Comparison of ENCODE assay signal across 11 cellular contexts in genomic region chr12:121531356-121531750, GRCh38. TPM values are rescaled to one million over a fixed set of nuclear protein-coding genes. Genes with fewer than 3 reads are reported as not detected.
DNase-seq lines count a peak whose midpoint lies in the region; ATAC-seq and TF ChIP-seq lines count a peak whose summit lies in the region.
"Had no signal": no experiment of that assay in that cellular context is flagged by ENCODE, and none has a peak within 500 bp of the region (broad histone marks: within the 10 kb centered on the region; RNA-seq: fewer than 3 reads in every experiment).

No MANE protein-coding gene starts in this region.

- no peak for DNase-seq in activated CD4-positive, alpha-beta T cell treated with anti-CD3 and anti-CD28 coated beads, Interleukin-2, amount 10 ng/mL, durations not matched to agents 24 days and 14 days
- DNase-seq in activated CD4-positive, alpha-beta T cell treated with anti-CD3 and anti-CD28 coated beads, Interleukin-2, amount 50 U/mL, for 48 hours: no peak
- no peak for DNase-seq in activated naive CD8-positive, alpha-beta T cell treated with anti-CD3 and anti-CD28 coated beads, Interleukin-2, amount 50 U/mL, for 24 hours
- DNase-seq in nephron progenitor cell: no peak
- no peak for DNase-seq in effector CD8-positive, alpha-beta T cell (lab: John Stamatoyannopoulos, UW)
- DNase-seq in GM10248 (ENCODE audit: extremely low spot score): no peak
- DNase-seq in kidney tubule cell (ENCODE audit: low spot score): no peak
- DNase-seq: DMS153, PC-9, tibial artery had no signal

- no peak for ATAC-seq in activated naive CD8-positive, alpha-beta T cell treated with anti-CD3 and anti-CD28 coated beads, Interleukin-2, amount 50 U/mL, for 24 hours

- H3K36me3 ChIP-seq in HEK293 (ENCODE audit: control insufficient read depth in 2 of 2, insufficient read depth in 1 of 2, low read length in 2 of 2): peaks cover 4 to 35% of the 10 kb centered on the region in 2 experiments; a peak in 2 of 3 replicates

- H3K9me3 Mint-ChIP-seq in activated CD4-positive, alpha-beta T cell treated with anti-CD3 and anti-CD28 coated beads, Interleukin-2, amount 10 ng/mL, durations not matched to agents 24 days and 14 days: no peaks in the 10 kb centered on the region
- no peaks in the 10 kb centered on the region for H3K9me3 Mint-ChIP-seq in activated naive CD8-positive, alpha-beta T cell treated with anti-CD3 and anti-CD28 coated beads, Interleukin-2, amount 50 U/mL, for 24 hours
- no peaks in the 10 kb centered on the region for H3K9me3 Mint-ChIP-seq in nephron progenitor cell

- H3K27ac ChIP-seq in HEK293 (ENCODE audit: extremely low read depth, low read depth, low read length): no peak overlapping the region
- H3K27ac ChIP-seq: PC-9, tibial artery had no signal

- no peak for TF ChIP-seq CTCF in HEK293 (tag by site-specific recombination; IDR thresholded peaks at IDR 0.05)
- no peak for TF ChIP-seq CTCF in nephron progenitor cell (IDR thresholded peaks at IDR 0.05)
- TF ChIP-seq CTCF in GM10248 (IDR thresholded peaks at IDR 0.05; ENCODE audit: control extremely low read depth, extremely low read depth, low read depth, missing control alignments): no peak

- peaks cover 26% of the 10 kb centered on the region for H3K36me3 Mint-ChIP-seq in activated CD4-positive, alpha-beta T cell treated with anti-CD3 and anti-CD28 coated beads, Interleukin-2, amount 10 ng/mL, durations not matched to agents 24 days and 14 days (ENCODE audit: low read depth)
- peaks cover 18% of the 10 kb centered on the region for H3K36me3 Mint-ChIP-seq in activated naive CD8-positive, alpha-beta T cell treated with anti-CD3 and anti-CD28 coated beads, Interleukin-2, amount 50 U/mL, for 24 hours (ENCODE audit: low read depth)
- H3K36me3 Mint-ChIP-seq in nephron progenitor cell (ENCODE audit: low read depth): peaks cover 45% of the 10 kb centered on the region

- no peak overlapping the region for H3K4me3 ChIP-seq in HEK293 (ENCODE audit: low read depth, low read length)
- H3K4me3 ChIP-seq: PC-9, tibial artery had no signal

- CTCF ChIA-PET in HEK293 (lab: Yijun Ruan, JAX): interaction anchor here (0.6 kb wide), 1 partner anchor 131 kb away, joined by 3 read pairs; no protein-coding TSS in a partner anchor
- CTCF ChIA-PET in GM10248 (lab: Yijun Ruan, JAX): interaction anchor here (1.0 kb wide), 1 partner anchor 31 kb away, joined by 4 read pairs; no protein-coding TSS in a partner anchor

- no peak overlapping the region for H3K4me3 Mint-ChIP-seq in activated CD4-positive, alpha-beta T cell treated with anti-CD3 and anti-CD28 coated beads, Interleukin-2, amount 10 ng/mL, durations not matched to agents 24 days and 14 days
- peak overlapping the region; percentile 52 for H3K4me3 Mint-ChIP-seq in activated naive CD8-positive, alpha-beta T cell treated with anti-CD3 and anti-CD28 coated beads, Interleukin-2, amount 50 U/mL, for 24 hours
- H3K4me3 Mint-ChIP-seq in nephron progenitor cell: no peak overlapping the region

- no peaks in the 10 kb centered on the region for H3K9me3 ChIP-seq in HEK293 (ENCODE audit: control insufficient read depth, insufficient read depth, low read depth, low read length)
- H3K9me3 ChIP-seq: tibial artery had no signal

- POLR2A ChIA-PET in HEK293 (lab: Yijun Ruan, JAX) (no interaction called here), GM10248 (lab: Yijun Ruan, JAX) (no interaction called here)

- H3K4me1 Mint-ChIP-seq in activated CD4-positive, alpha-beta T cell treated with anti-CD3 and anti-CD28 coated beads, Interleukin-2, amount 10 ng/mL, durations not matched to agents 24 days and 14 days: peaks cover 34% of the 10 kb centered on the region
- peaks cover 60% of the 10 kb centered on the region for H3K4me1 Mint-ChIP-seq in activated naive CD8-positive, alpha-beta T cell treated with anti-CD3 and anti-CD28 coated beads, Interleukin-2, amount 50 U/mL, for 24 hours
- H3K4me1 Mint-ChIP-seq in nephron progenitor cell: peaks cover 56% of the 10 kb centered on the region

- 0 out of 2 replicates have a peak, but pooled peaks cover 2% of the 10 kb centered on the region for H3K4me1 ChIP-seq in HEK293 (ENCODE audit: control insufficient read depth, insufficient read depth, low read length)

- intact Hi-C loops in activated CD4-positive, alpha-beta T cell treated with anti-CD3 and anti-CD28 coated beads, Interleukin-2, amount 10 ng/mL, durations not matched to agents 24 days and 14 days (cut with micrococcal nuclease): no loop called here

- no peaks in the 10 kb centered on the region for H3K27me3 Mint-ChIP-seq in activated CD4-positive, alpha-beta T cell treated with anti-CD3 and anti-CD28 coated beads, Interleukin-2, amount 10 ng/mL, durations not matched to agents 24 days and 14 days
- H3K27me3 Mint-ChIP-seq in activated naive CD8-positive, alpha-beta T cell treated with anti-CD3 and anti-CD28 coated beads, Interleukin-2, amount 50 U/mL, for 24 hours: no peaks in the 10 kb centered on the region
- H3K27me3 Mint-ChIP-seq in nephron progenitor cell (ENCODE audit: low read depth, poor library complexity): no peaks in the 10 kb centered on the region

- H3K27ac Mint-ChIP-seq in activated CD4-positive, alpha-beta T cell treated with anti-CD3 and anti-CD28 coated beads, Interleukin-2, amount 10 ng/mL, durations not matched to agents 24 days and 14 days: peak overlapping the region; percentile 86
- peak overlapping the region; percentile 77 for H3K27ac Mint-ChIP-seq in activated naive CD8-positive, alpha-beta T cell treated with anti-CD3 and anti-CD28 coated beads, Interleukin-2, amount 50 U/mL, for 24 hours
- H3K27ac Mint-ChIP-seq in nephron progenitor cell: peak overlapping the region; percentile 59

TF ChIP-seq in HEK293, 187 proteins besides CTCF, POLR2A, EP300 and RAD21:
- no peak for TF ChIP-seq ZNF398 (tag by site-specific recombination; IDR thresholded peaks at IDR 0.05)
- TF ChIP-seq KLF8 (tag by site-specific recombination; IDR thresholded peaks at IDR 0.05): 0 out of 2 replicates have a peak, but pooled peaks have one; percentile 32
- TF ChIP-seq ZNF549 (tag by site-specific recombination; IDR thresholded peaks at IDR 0.05): no peak
- TF ChIP-seq ZNF610 (tag by site-specific recombination; IDR thresholded peaks at IDR 0.05; ENCODE audit: borderline replicate concordance): no peak
- TF ChIP-seq ZNF580 (tag by site-specific recombination; IDR thresholded peaks at IDR 0.05): peak; percentile 98

RNA-seq across cellular contexts. Expression of gene KDM2B, which starts 49.5 kb away (rescaled TPM):
- 60.7 and 62.9 TPM in 2 replicates for total RNA-seq in activated CD4-positive, alpha-beta T cell treated with anti-CD3 and anti-CD28 coated beads, Interleukin-2, amount 10 ng/mL, durations not matched to agents 24 days and 14 days
